ENCODE assay signal across 1 cellular context in genomic region chr1:25239681-25240541, GRCh38.
A peak's percentile ranks its signal among the peaks of the same experiment; 100 is the strongest.
TF ChIP-seq lines count a peak whose summit lies in the region.

No MANE protein-coding gene starts in this region.

TF ChIP-seq in HEK293, 187 proteins besides CTCF, POLR2A, EP300 and RAD21 (continued from another document):
- TF ChIP-seq, protein P1, sequence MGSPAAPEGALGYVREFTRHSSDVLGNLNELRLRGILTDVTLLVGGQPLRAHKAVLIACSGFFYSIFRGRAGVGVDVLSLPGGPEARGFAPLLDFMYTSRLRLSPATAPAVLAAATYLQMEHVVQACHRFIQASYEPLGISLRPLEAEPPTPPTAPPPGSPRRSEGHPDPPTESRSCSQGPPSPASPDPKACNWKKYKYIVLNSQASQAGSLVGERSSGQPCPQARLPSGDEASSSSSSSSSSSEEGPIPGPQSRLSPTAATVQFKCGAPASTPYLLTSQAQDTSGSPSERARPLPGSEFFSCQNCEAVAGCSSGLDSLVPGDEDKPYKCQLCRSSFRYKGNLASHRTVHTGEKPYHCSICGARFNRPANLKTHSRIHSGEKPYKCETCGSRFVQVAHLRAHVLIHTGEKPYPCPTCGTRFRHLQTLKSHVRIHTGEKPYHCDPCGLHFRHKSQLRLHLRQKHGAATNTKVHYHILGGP (tag by site-specific recombination; IDR thresholded peaks at IDR 0.05) = no peak
- TF ChIP-seq, protein P2, sequence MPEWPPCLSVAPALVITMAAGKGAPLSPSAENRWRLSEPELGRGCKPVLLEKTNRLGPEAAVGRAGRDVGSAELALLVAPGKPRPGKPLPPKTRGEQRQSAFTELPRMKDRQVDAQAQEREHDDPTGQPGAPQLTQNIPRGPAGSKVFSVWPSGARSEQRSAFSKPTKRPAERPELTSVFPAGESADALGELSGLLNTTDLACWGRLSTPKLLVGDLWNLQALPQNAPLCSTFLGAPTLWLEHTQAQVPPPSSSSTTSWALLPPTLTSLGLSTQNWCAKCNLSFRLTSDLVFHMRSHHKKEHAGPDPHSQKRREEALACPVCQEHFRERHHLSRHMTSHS (tag by site-specific recombination; IDR thresholded peaks at IDR 0.05) = no peak
- TF ChIP-seq ZNF473 (tag by site-specific recombination; IDR thresholded peaks at IDR 0.05) = no peak
- TF ChIP-seq ZNF37A (tag by site-specific recombination; IDR thresholded peaks at IDR 0.05) = no peak
- no peak for TF ChIP-seq ZSCAN23 (tag by site-specific recombination; IDR thresholded peaks at IDR 0.05)
- no peak for TF ChIP-seq ZFP3 (tag by site-specific recombination; IDR thresholded peaks at IDR 0.05; ENCODE audit: low read depth)
- TF ChIP-seq ZNF549 (tag by site-specific recombination; IDR thresholded peaks at IDR 0.05) = no peak
- no peak for TF ChIP-seq ZNF248 (tag by site-specific recombination; IDR thresholded peaks at IDR 0.05)
- TF ChIP-seq ZNF140 (tag by site-specific recombination; IDR thresholded peaks at IDR 0.05) = no peak
- peak; percentile 87 for TF ChIP-seq MZF1 (tag by site-specific recombination; IDR thresholded peaks at IDR 0.05; ENCODE audit: borderline replicate concordance)
- TF ChIP-seq SETDB1 (IDR thresholded peaks at IDR 0.05; ENCODE audit: insufficient read length, low read length) = no peak
- TF ChIP-seq, protein P3, sequence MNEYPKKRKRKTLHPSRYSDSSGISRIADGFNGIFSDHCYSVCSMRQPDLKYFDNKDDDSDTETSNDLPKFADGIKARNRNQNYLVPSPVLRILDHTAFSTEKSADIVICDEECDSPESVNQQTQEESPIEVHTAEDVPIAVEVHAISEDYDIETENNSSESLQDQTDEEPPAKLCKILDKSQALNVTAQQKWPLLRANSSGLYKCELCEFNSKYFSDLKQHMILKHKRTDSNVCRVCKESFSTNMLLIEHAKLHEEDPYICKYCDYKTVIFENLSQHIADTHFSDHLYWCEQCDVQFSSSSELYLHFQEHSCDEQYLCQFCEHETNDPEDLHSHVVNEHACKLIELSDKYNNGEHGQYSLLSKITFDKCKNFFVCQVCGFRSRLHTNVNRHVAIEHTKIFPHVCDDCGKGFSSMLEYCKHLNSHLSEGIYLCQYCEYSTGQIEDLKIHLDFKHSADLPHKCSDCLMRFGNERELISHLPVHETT (tag by site-specific recombination; IDR thresholded peaks at IDR 0.05) = peak; percentile 50; the same call in 1 of the 2 replicates
- no peak for TF ChIP-seq ZFP41 (tag by site-specific recombination; IDR thresholded peaks at IDR 0.05; ENCODE audit: borderline replicate concordance)
- peak; percentile 67; the same call in 1 of the 2 replicates for TF ChIP-seq KLF7 (tag by site-specific recombination; IDR thresholded peaks at IDR 0.05; ENCODE audit: borderline replicate concordance)
- TF ChIP-seq ZIC2 (tag by site-specific recombination; IDR thresholded peaks at IDR 0.05) = peak; percentile 47
- TF ChIP-seq ZNF830 (tag by site-specific recombination; IDR thresholded peaks at IDR 0.05; ENCODE audit: low read depth) = no peak
- TF ChIP-seq, protein P4, sequence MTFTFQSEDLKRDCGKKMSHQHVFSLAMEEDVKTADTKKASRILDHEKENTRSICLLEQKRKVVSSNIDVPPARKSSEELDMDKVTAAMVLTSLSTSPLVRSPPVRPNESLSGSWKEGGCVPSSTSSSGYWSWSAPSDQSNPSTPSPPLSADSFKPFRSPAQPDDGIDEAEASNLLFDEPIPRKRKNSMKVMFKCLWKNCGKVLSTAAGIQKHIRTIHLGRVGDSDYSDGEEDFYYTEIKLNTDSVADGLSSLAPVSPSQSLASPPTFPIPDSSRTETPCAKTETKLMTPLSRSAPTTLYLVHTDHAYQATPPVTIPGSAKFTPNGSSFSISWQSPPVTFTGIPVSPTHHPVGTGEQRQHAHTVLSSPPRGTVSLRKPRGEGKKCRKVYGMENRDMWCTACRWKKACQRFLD (tag by site-specific recombination; IDR thresholded peaks at IDR 0.05) = no peak
- peak; percentile 96 for TF ChIP-seq KLF8 (tag by site-specific recombination; IDR thresholded peaks at IDR 0.05)
- TF ChIP-seq, protein P5, sequence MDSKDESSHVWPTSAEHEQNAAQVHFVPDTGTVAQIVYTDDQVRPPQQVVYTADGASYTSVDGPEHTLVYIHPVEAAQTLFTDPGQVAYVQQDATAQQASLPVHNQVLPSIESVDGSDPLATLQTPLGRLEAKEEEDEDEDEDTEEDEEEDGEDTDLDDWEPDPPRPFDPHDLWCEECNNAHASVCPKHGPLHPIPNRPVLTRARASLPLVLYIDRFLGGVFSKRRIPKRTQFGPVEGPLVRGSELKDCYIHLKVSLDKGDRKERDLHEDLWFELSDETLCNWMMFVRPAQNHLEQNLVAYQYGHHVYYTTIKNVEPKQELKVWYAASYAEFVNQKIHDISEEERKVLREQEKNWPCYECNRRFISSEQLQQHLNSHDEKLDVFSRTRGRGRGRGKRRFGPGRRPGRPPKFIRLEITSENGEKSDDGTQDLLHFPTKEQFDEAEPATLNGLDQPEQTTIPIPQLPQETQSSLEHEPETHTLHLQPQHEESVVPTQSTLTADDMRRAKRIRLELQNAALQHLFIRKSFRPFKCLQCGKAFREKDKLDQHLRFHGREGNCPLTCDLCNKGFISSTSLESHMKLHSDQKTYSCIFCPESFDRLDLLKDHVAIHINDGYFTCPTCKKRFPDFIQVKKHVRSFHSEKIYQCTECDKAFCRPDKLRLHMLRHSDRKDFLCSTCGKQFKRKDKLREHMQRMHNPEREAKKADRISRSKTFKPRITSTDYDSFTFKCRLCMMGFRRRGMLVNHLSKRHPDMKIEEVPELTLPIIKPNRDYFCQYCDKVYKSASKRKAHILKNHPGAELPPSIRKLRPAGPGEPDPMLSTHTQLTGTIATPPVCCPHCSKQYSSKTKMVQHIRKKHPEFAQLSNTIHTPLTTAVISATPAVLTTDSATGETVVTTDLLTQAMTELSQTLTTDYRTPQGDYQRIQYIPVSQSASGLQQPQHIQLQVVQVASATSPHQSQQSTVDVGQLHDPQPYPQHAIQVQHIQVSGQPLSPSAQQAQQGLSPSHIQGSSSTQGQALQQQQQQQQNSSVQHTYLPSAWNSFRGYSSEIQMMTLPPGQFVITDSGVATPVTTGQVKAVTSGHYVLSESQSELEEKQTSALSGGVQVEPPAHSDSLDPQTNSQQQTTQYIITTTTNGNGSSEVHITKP (tag by site-specific recombination; IDR thresholded peaks at IDR 0.05) = peak; percentile 92
- no peak for TF ChIP-seq ZNF302 (tag by site-specific recombination; IDR thresholded peaks at IDR 0.05; ENCODE audit: low read depth)
- TF ChIP-seq TCF7L2 (IDR thresholded peaks at IDR 0.05; ENCODE audit: borderline replicate concordance, low read depth, low read length) = no peak
- no peak for TF ChIP-seq INSM2 (tag by site-specific recombination; IDR thresholded peaks at IDR 0.05)
- 0 out of 2 replicates have a peak, but pooled peaks have one; percentile 33 for TF ChIP-seq KLF9 (tag by site-specific recombination; IDR thresholded peaks at IDR 0.05; ENCODE audit: low read depth)
- no peak for TF ChIP-seq ZNF18 (tag by site-specific recombination; IDR thresholded peaks at IDR 0.05)
- TF ChIP-seq, protein P6, sequence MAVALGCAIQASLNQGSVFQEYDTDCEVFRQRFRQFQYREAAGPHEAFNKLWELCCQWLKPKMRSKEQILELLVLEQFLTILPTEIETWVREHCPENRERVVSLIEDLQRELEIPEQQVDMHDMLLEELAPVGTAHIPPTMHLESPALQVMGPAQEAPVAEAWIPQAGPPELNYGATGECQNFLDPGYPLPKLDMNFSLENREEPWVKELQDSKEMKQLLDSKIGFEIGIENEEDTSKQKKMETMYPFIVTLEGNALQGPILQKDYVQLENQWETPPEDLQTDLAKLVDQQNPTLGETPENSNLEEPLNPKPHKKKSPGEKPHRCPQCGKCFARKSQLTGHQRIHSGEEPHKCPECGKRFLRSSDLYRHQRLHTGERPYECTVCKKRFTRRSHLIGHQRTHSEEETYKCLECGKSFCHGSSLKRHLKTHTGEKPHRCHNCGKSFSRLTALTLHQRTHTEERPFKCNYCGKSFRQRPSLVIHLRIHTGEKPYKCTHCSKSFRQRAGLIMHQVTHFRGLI (tag by site-specific recombination; IDR thresholded peaks at IDR 0.05) = no peak
- no peak for TF ChIP-seq ZNF48 (tag by site-specific recombination; IDR thresholded peaks at IDR 0.05)
- TF ChIP-seq HOXA7 (CRISPR knock-in tag; IDR thresholded peaks at IDR 0.05; ENCODE audit: borderline replicate concordance) = no peak
- TF ChIP-seq, protein P7, sequence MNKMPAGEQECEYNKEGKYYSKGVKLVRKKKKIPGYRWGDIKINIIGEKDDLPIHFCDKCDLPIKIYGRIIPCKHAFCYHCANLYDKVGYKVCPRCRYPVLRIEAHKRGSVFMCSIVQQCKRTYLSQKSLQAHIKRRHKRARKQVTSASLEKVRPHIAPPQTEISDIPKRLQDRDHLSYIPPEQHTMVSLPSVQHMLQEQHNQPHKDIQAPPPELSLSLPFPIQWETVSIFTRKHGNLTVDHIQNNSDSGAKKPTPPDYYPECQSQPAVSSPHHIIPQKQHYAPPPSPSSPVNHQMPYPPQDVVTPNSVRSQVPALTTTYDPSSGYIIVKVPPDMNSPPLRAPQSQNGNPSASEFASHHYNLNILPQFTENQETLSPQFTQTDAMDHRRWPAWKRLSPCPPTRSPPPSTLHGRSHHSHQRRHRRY (tag by site-specific recombination; IDR thresholded peaks at IDR 0.05) = no peak
- TF ChIP-seq FEZF1 (tag by site-specific recombination; IDR thresholded peaks at IDR 0.05) = no peak
- peak; percentile 89 for TF ChIP-seq ZNF394 (tag by site-specific recombination; IDR thresholded peaks at IDR 0.05; ENCODE audit: borderline replicate concordance)
- TF ChIP-seq, protein P8, sequence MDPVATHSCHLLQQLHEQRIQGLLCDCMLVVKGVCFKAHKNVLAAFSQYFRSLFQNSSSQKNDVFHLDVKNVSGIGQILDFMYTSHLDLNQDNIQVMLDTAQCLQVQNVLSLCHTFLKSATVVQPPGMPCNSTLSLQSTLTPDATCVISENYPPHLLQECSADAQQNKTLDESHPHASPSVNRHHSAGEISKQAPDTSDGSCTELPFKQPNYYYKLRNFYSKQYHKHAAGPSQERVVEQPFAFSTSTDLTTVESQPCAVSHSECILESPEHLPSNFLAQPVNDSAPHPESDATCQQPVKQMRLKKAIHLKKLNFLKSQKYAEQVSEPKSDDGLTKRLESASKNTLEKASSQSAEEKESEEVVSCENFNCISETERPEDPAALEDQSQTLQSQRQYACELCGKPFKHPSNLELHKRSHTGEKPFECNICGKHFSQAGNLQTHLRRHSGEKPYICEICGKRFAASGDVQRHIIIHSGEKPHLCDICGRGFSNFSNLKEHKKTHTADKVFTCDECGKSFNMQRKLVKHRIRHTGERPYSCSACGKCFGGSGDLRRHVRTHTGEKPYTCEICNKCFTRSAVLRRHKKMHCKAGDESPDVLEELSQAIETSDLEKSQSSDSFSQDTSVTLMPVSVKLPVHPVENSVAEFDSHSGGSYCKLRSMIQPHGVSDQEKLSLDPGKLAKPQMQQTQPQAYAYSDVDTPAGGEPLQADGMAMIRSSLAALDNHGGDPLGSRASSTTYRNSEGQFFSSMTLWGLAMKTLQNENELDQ (tag by site-specific recombination; IDR thresholded peaks at IDR 0.05; ENCODE audit: low read depth) = no peak
- TF ChIP-seq, protein P9, sequence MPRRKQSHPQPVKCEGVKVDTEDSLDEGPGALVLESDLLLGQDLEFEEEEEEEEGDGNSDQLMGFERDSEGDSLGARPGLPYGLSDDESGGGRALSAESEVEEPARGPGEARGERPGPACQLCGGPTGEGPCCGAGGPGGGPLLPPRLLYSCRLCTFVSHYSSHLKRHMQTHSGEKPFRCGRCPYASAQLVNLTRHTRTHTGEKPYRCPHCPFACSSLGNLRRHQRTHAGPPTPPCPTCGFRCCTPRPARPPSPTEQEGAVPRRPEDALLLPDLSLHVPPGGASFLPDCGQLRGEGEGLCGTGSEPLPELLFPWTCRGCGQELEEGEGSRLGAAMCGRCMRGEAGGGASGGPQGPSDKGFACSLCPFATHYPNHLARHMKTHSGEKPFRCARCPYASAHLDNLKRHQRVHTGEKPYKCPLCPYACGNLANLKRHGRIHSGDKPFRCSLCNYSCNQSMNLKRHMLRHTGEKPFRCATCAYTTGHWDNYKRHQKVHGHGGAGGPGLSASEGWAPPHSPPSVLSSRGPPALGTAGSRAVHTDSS (tag by site-specific recombination; IDR thresholded peaks at IDR 0.05) = 0 out of 2 replicates have a peak, but pooled peaks have one; percentile 9
- TF ChIP-seq ZNF404 (tag by site-specific recombination; IDR thresholded peaks at IDR 0.05) = no peak
- TF ChIP-seq ZNF2 (tag by site-specific recombination; IDR thresholded peaks at IDR 0.05) = no peak; the same call in 1 of the 2 replicates
- TF ChIP-seq ZNF174 (tag by site-specific recombination; IDR thresholded peaks at IDR 0.05) = no peak
- TF ChIP-seq GLIS2 (tag by site-specific recombination; IDR thresholded peaks at IDR 0.05) = peak; percentile 100
- no peak for TF ChIP-seq ZNF311 (tag by site-specific recombination; IDR thresholded peaks at IDR 0.05; ENCODE audit: borderline replicate concordance)
- TF ChIP-seq ZNF112 (tag by site-specific recombination; IDR thresholded peaks at IDR 0.05) = no peak
TF ChIP-seq in HEK293: peak in this region for 61.
